In genomic region chr9:33377089-33377715, GRCh38 we compare ENCODE assay signal across 29 cellular contexts. TPM values are rescaled to one million over a fixed set of nuclear protein-coding genes. Genes with fewer than 3 reads are reported as not detected.
DNase-seq lines count a peak whose midpoint lies in the region; ATAC-seq, FAIRE-seq and TF ChIP-seq lines count a peak whose summit lies in the region.
"Had no signal": no experiment of that assay in that cellular context is flagged by ENCODE, and none has a peak within 500 bp of the region (broad histone marks: within the 10 kb centered on the region; RNA-seq: fewer than 3 reads in every experiment).

No MANE protein-coding gene starts in this region.

- TF ChIP-seq POLR2A in IMR-90 (IDR thresholded peaks at IDR 0.05; ENCODE audit: low read depth, low read length), result no peak
- no peak for TF ChIP-seq POLR2A in H1 (IDR thresholded peaks at IDR 0.05; ENCODE audit: control extremely low read depth in 1 of 2, low read depth in 2 of 2, low read length in 2 of 2)

- H2AFZ ChIP-seq in IMR-90 (replicated peaks; ENCODE audit: low read length, poor library complexity) (no peak overlapping the region), H1 (ENCODE audit: low read length) (no peak overlapping the region)

- no peak overlapping the region for H2BK12ac ChIP-seq in H1 (ENCODE audit: low read depth, low read length)

- H4K5ac ChIP-seq in IMR-90 (ENCODE audit: low read depth, low read length) (no peak overlapping the region; the same call in 1 of the 2 replicates), H1 (ENCODE audit: insufficient read length, low read depth, low read length) (no peak overlapping the region)

- H3K27ac ChIP-seq in IMR-90 (ENCODE audit: insufficient read depth, low read length), result no peak overlapping the region
- H3K27ac ChIP-seq in H1 (ENCODE audit: low read depth, low read length), result no peak overlapping the region
- H3K27ac ChIP-seq: ascending aorta, neutrophil, prostate gland had no signal

- no peaks in the 10 kb centered on the region for H3K23me2 ChIP-seq in H1 (ENCODE audit: low read depth, low read length)

- TF ChIP-seq RAD21 in IMR-90 (IDR thresholded peaks at IDR 0.05; ENCODE audit: low read length) (no peak), H1 (IDR thresholded peaks at IDR 0.05 in 1 of 2, conservative IDR thresholded peaks at IDR 0.05 in 1 of 2; ENCODE audit: low read depth in 2 of 2, low read length in 2 of 2) (no peak)

- H4K91ac ChIP-seq in IMR-90 (ENCODE audit: insufficient read depth, low read depth, low read length) (no peak overlapping the region), H1 (replicated peaks; ENCODE audit: insufficient read length, low read length) (no peak overlapping the region)

- H2AK9ac ChIP-seq in IMR-90 (replicated peaks; ENCODE audit: low read depth, low read length, poor library complexity), result no peak overlapping the region

- H3K56ac ChIP-seq in IMR-90 (ENCODE audit: extremely low read depth, insufficient read depth, low read length) (no peak overlapping the region), H1 (replicated peaks; ENCODE audit: insufficient read length, low read depth, low read length) (no peak overlapping the region)

- intact Hi-C loops in IMR-90 (cut with micrococcal nuclease), result no loop called here
- intact Hi-C loops in sciatic nerve (cut with DNase I), result no loop called here

- no peaks in the 10 kb centered on the region for H3K79me1 ChIP-seq in IMR-90 (ENCODE audit: low read depth in 1 of 2, low read length in 2 of 2)
- H3K79me1 ChIP-seq in H1 (ENCODE audit: low read depth, low read length), result no peaks in the 10 kb centered on the region; the same call in 1 of the 2 replicates

- H3K4me1 ChIP-seq in IMR-90 (ENCODE audit: control insufficient read depth, insufficient read depth, low read length), result 0 out of 2 replicates have a peak, but pooled peaks cover 2% of the 10 kb centered on the region
- H3K4me1 ChIP-seq in H1 (replicated peaks in 1 of 4; ENCODE audit: control insufficient read depth in 3 of 4, insufficient read depth in 4 of 4, low read length in 3 of 4), result peaks cover 2 to 6% (median 5%) of the 10 kb centered on the region in 4 experiments
- H3K4me1 ChIP-seq: prostate gland had no signal

- H3K14ac ChIP-seq in IMR-90 (replicated peaks; ENCODE audit: low read depth, low read length), result no peak overlapping the region
- no peak overlapping the region for H3K14ac ChIP-seq in H1 (ENCODE audit: insufficient read length)

- no peaks in the 10 kb centered on the region for H3K79me2 ChIP-seq in H1 (ENCODE audit: control insufficient read depth in 1 of 2, insufficient read depth in 2 of 2, low read length in 2 of 2)

- H4K8ac ChIP-seq in IMR-90 (ENCODE audit: low read depth in 2 of 2, low read length in 2 of 2) (no peak overlapping the region), H1 (ENCODE audit: extremely low read depth, insufficient read depth, low read length) (no peak overlapping the region)

- H3K4me3 ChIP-seq in IMR-90 (ENCODE audit: insufficient read depth, low read depth, low read length) (no peak overlapping the region), H1 (ENCODE audit: extremely low read depth in 1 of 4, insufficient read depth in 2 of 4, low read depth in 3 of 4, low read length in 4 of 4) (no peak overlapping the region)
- H3K4me3 ChIP-seq: ascending aorta, cardiac muscle cell, left ventricle myocardium inferior, prostate gland had no signal

- H3K4ac ChIP-seq in IMR-90 (ENCODE audit: low read depth, low read length) (no peak overlapping the region), H1 (replicated peaks; ENCODE audit: insufficient read length, low read depth, low read length) (no peak overlapping the region)

- peaks cover 2% of the 10 kb centered on the region; the same call in 1 of the 2 replicates for H3K36me3 ChIP-seq in IMR-90 (ENCODE audit: control insufficient read depth, insufficient read depth, low read length)
- no peaks in the 10 kb centered on the region for H3K36me3 ChIP-seq in H1 (ENCODE audit: control insufficient read depth in 2 of 4, insufficient read depth in 4 of 4, low read length in 3 of 4)
- H3K36me3 ChIP-seq: cardiac muscle cell, left ventricle myocardium inferior, prostate gland had no signal

- no TSS peak for BruUV-seq in IMR-90 (replicated peaks; lab: Mats Ljungman, UMichigan)

- no peak overlapping the region for H3K18ac ChIP-seq in IMR-90 (ENCODE audit: low read depth, low read length)
- H3K18ac ChIP-seq in H1 (ENCODE audit: extremely low read depth, low read length), result no peak overlapping the region

- TF ChIP-seq CTCF in IMR-90 (conservative IDR thresholded peaks at IDR 0.05; ENCODE audit: low read depth, low read length) (no peak), H1 (IDR thresholded peaks at IDR 0.05; ENCODE audit: control extremely low read depth in 1 of 3, insufficient read depth in 1 of 3, low read depth in 1 of 3, low read length in 3 of 3) (no peak)

- no peaks in the 10 kb centered on the region for H3K27me3 ChIP-seq in IMR-90 (ENCODE audit: control insufficient read depth, insufficient read depth, low read length)
- no peaks in the 10 kb centered on the region; a peak in 1 of 7 replicates for H3K27me3 ChIP-seq in H1 (replicated peaks in 1 of 4; ENCODE audit: control insufficient read depth in 3 of 4, extremely low read depth in 1 of 4, insufficient read depth in 3 of 4, low read length in 3 of 4)
- H3K27me3 ChIP-seq: ascending aorta, cardiac muscle cell, neutrophil had no signal

- 0 out of 2 replicates have a peak overlapping the region, but pooled peaks have one; percentile 15 for H2AK5ac ChIP-seq in IMR-90 (ENCODE audit: low read depth, low read length)
- H2AK5ac ChIP-seq in H1 (ENCODE audit: low read depth, low read length), result 0 out of 2 replicates have a peak overlapping the region, but pooled peaks have one; percentile 39

- ATAC-seq in IMR-90 (ENCODE audit: low read depth) (no peak), sciatic nerve (no peak), GM19397 (IDR thresholded peaks at IDR 0.05; ENCODE audit: unreplicated experiment) (no peak), GM18870 (IDR thresholded peaks at IDR 0.05; ENCODE audit: unreplicated experiment) (no peak)
- ATAC-seq: T-cell had no signal

- H2BK20ac ChIP-seq in IMR-90 (ENCODE audit: low read depth, low read length), result no peak overlapping the region
- no peak overlapping the region for H2BK20ac ChIP-seq in H1 (ENCODE audit: low read length)

- H2BK120ac ChIP-seq in IMR-90 (ENCODE audit: low read depth, low read length), result no peak overlapping the region
- H2BK120ac ChIP-seq in H1 (replicated peaks; ENCODE audit: low read depth, low read length), result no peak overlapping the region

- no peaks in the 10 kb centered on the region for H3K9me1 ChIP-seq in IMR-90 (ENCODE audit: insufficient read depth, low read length)

- H3K4me2 ChIP-seq in IMR-90 (ENCODE audit: low read depth, low read length), result no peak overlapping the region
- H3K4me2 ChIP-seq in H1 (ENCODE audit: insufficient read depth in 1 of 2, low read depth in 2 of 2, low read length in 2 of 2), result no peak overlapping the region

- FAIRE-seq in H1 (lab: Jason Lieb, UNC), result no peak
- FAIRE-seq: keratinocyte had no signal

- POLR2A ChIA-PET in IMR-90 (lab: Charles Lee; ENCODE audit: unreplicated experiment) (no interaction called here), H1 (lab: Charles Lee; ENCODE audit: partially characterized antibody) (no interaction called here)

- no peaks in the 10 kb centered on the region for H3K9me3 ChIP-seq in IMR-90 (ENCODE audit: control insufficient read depth, insufficient read depth, low read length)
- H3K9me3 ChIP-seq in H1 (ENCODE audit: insufficient read depth in 2 of 2, low read depth in 1 of 2, low read length in 1 of 2), result no peaks in the 10 kb centered on the region
- H3K9me3 ChIP-seq: ascending aorta, left ventricle myocardium inferior, neutrophil, prostate gland had no signal

- H2BK15ac ChIP-seq in IMR-90 (ENCODE audit: low read depth, low read length), result no peak overlapping the region
- no peak overlapping the region for H2BK15ac ChIP-seq in H1 (ENCODE audit: low read length)

- CTCF ChIA-PET in IMR-90 (lab: Yijun Ruan, JAX) (no interaction called here), H1 (lab: Charles Lee; ENCODE audit: partially characterized antibody) (interaction anchor here (1.4 to 11.2 kb wide), 7 partner anchors 16 to 89 kb away, joined by 5 to 154 read pairs (median 37); partner anchors contain the start of gene AQP3)

- TF ChIP-seq EP300 in H1 (IDR thresholded peaks at IDR 0.05; ENCODE audit: borderline replicate concordance in 1 of 2, low read depth in 2 of 2, low read length in 2 of 2), result no peak

- dilution Hi-C loops in IMR-90 (cut with HindIII; ENCODE audit: low sequenced_read_pairs, unreplicated experiment), result no loop called here

- H4K20me1 ChIP-seq in IMR-90 (ENCODE audit: insufficient read depth, low read length) (no peaks in the 10 kb centered on the region), H1 (replicated peaks in 1 of 2; ENCODE audit: control insufficient read depth in 1 of 2, insufficient read depth in 2 of 2, low read length in 2 of 2) (no peaks in the 10 kb centered on the region)

- H3K9ac ChIP-seq in IMR-90 (ENCODE audit: low read depth, low read length), result no peak overlapping the region
- no peak overlapping the region for H3K9ac ChIP-seq in H1 (replicated peaks in 1 of 4; ENCODE audit: extremely low read depth in 1 of 4, low read depth in 3 of 4, low read length in 3 of 4)

- in situ Hi-C loops in IMR-90 (cut with MboI; ENCODE audit: low sequenced_read_pairs), result no loop called here

- DNase-seq in NCI-H146 (lab: John Stamatoyannopoulos, UW), result peak; percentile 12
- DNase-seq in NCI-H146 treated with DMSO at 0.1 percent for 48 hours (lab: John Stamatoyannopoulos, UW; ENCODE audit: unreplicated experiment), result no peak
- DNase-seq in IMR-90, result no peak
- DNase-seq in H1 (ENCODE audit: low read depth in 1 of 2, low spot score in 2 of 2), result no peak
- peak; percentile 37 for DNase-seq in sciatic nerve (ENCODE audit: low spot score)
- DNase-seq in T-helper 1 cell, result no peak
- DNase-seq: 8988T; C1 segment of cervical spinal cord; COR-L47; cortex of kidney; DMS79 treated with DMSO at 0.1 percent for 48 hours; GDM1; left ventricle myocardium inferior; mesenchymal stem cell; NCI-H1048; NCI-H1694 treated with DMSO at 0.1 percent for 48 hours; NCI-H82; OCI-M1; stimulated activated CD4-positive, alpha-beta T cell treated with anti-CD3 and anti-CD28 coated beads, Interleukin-4, amount 100 ng/mL, for 24 hours; T-cell had no signal

- H2BK5ac ChIP-seq in IMR-90 (ENCODE audit: low read depth, low read length, poor library complexity, severe bottlenecking) (no peak overlapping the region), H1 (ENCODE audit: low read depth, low read length) (no peak overlapping the region)

- WGBS in IMR-90 (ENCODE audit: extremely low coverage in 2 of 2, insufficient read length in 1 of 2), 2 experiments, result 92% methylated on average over 5 of the region's 12 CpGs; no CpG with 5 or more reads in 1 of the 2 experiments
- WGBS in H1 (ENCODE audit: extremely low coverage in 1 of 2, insufficient coverage in 1 of 2, insufficient read length in 1 of 2, insufficient replicate concordance in 2 of 2, low coverage in 1 of 2, low lambda C conversion rate in 2 of 2, missing lambda C conversion rate in 1 of 2), 2 experiments, result 83% methylated on average over 12 of the region's 12 CpGs; no CpG with 5 or more reads in 1 of the 2 experiments

- no peak overlapping the region for H3K23ac ChIP-seq in IMR-90 (ENCODE audit: low read depth, low read length)
- H3K23ac ChIP-seq in H1 (ENCODE audit: insufficient read length), result no peak overlapping the region

RNA-seq across cellular contexts. Expression of gene AQP7, which starts 25.2 kb away (rescaled TPM):
- total RNA-seq in IMR-90 (2012; rRNA removed) (0.28 TPM in 1 of 2 replicates, not detected in the other), sciatic nerve (36.7 TPM)
- polyA plus RNA-seq in IMR-90 (2012; rRNA removed) (0.07 TPM in 1 of 2 replicates, not detected in the other), H1 (2011; rRNA removed) (0.38 TPM in 1 of 2 replicates, not detected in the other)
- polyA plus RNA-seq in IMR-90 (2012; cell fraction: cytosol; rRNA removed), result 0.05 and 0.20 TPM in 2 replicates
- 0.42 and 0.61 TPM in 2 replicates for polyA plus RNA-seq in IMR-90 (2012; cell fraction: nucleus; rRNA removed; ENCODE audit: low replicate concordance)
- not detected in 2 replicates for total RNA-seq in H1 (2021; fragmentation: NEBNext Ultra II Directional; extraction: Animal tissue kit (Norgen Biotek cat#: 25700))
- 0.25 TPM for polyA plus RNA-seq in H1 (2011; cell fraction: cytosol; rRNA removed)
- polyA plus RNA-seq in H1 (2011; cell fraction: nucleus; rRNA removed), result 0.54 TPM
- 0.11 to 0.27 TPM (median 0.25 TPM) in 4 replicates for polyA plus RNA-seq in H1 (2012, experiment 1 of 2)
- not detected for polyA plus RNA-seq in H1 (2012, experiment 2 of 2)
- polyA plus RNA-seq in H1 (2013, experiment 1 of 2), result 0.02 TPM
- not detected for polyA plus RNA-seq in H1 (2013, experiment 2 of 2)
- not detected in 2 replicates for polyA minus RNA-seq in H1 (2011; rRNA and poly(A)+ RNA removed)
- polyA minus RNA-seq in H1 (2011; cell fraction: cytosol; rRNA and poly(A)+ RNA removed), result not detected
- not detected for polyA minus RNA-seq in H1 (2011; cell fraction: nucleus; rRNA and poly(A)+ RNA removed)
- total RNA-seq: fibroblast of villous mesenchyme, NCI-H460 had no signal
- polyA plus RNA-seq: keratinocyte had no signal

Comparison
In these comparisons a context has a peak if more than half of its experiments do, and no peak if none do; other contexts are left out.
1. DNase-seq: peak in NCI-H146 (single experiment) and sciatic nerve (single experiment); none in NCI-H146 treated with DMSO at 0.1 percent for 48 hours (single experiment), IMR-90 (single experiment), H1 (0 of 2) and T-helper 1 cell (0 of 5).
2. RNA of gene AQP7, which starts 25.2 kb away (total RNA-seq): 36.7 TPM in sciatic nerve (single experiment); not detected in H1 and 0.28 TPM in IMR-90; every median in the first group is over 10 times any median in the second.